In the genomic region with DNA sequence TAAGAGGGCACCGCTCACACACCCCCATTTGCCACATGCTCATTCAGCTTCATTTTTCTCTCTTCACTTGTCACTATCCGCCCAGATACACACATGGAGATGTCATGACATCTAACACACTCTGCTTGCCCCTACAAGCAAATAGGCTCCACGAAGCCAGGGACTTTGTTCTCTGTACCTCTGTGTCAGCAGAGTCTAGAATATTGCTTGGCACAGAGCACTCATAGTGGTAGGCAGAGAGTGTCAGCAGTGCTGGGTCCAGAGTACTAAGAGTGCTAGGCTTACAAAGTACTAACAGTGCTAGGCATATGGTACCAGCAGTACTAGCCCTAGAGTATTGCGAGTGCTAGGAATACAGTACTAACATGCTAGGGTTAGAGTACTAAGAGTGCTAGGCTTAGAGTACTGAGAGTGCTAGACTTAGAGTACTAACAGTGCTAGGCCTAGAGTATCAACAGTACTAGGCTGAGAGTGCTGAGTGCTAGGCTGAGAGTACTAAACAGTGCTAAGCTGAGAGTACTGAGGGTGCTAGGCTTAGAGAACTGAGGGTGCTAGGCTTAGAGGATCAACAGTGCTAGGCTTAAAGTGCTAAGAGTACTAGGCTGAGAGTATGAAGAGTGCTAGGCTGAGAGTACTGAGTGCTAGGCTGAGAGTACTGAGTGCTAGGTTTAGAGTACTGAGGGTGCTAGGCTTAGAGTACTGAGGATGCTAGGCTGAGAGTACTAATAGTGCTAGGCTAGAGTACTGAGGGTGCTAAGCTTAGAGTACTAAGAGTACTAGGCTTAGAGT, we compare ENCODE assay signal across 16 cellular contexts.
"Had no signal": no experiment of that assay in that cellular context is flagged by ENCODE, and none has a peak within 500 bp of the region (broad histone marks: within the 10 kb centered on the region; RNA-seq: fewer than 3 reads in every experiment).

No MANE protein-coding gene starts in this region.

- H3K9me3 ChIP-seq: ascending aorta, thyroid gland had no signal

- H3K36me3 Mint-ChIP-seq: mesothelial cell of epicardium, WTC11 had no signal

- H3K79me2 ChIP-seq: parathyroid adenoma had no signal

- H3K4me1 Mint-ChIP-seq: WTC11 had no signal

- H3K9me3 Mint-ChIP-seq: activated CD4-positive, alpha-beta memory T cell treated with anti-CD3 and anti-CD28 coated beads, Interleukin-2, amount 10 ng/mL, durations not matched to agents 7 days and 5 days; mesothelial cell of epicardium; stimulated activated memory B cell treated with anti-CD40 and anti-IgM and Interleukin-4, amounts not matched to agents 10 μg/mL and 1 μg/mL and 100 μg/mL, for 72 hours; WTC11 had no signal

- H3K27ac Mint-ChIP-seq: activated CD4-positive, alpha-beta memory T cell treated with anti-CD3 and anti-CD28 coated beads, Interleukin-2, amount 10 ng/mL, durations not matched to agents 7 days and 5 days; mesothelial cell of epicardium; WTC11 had no signal

- H3K27me3 ChIP-seq: ascending aorta, thyroid gland had no signal

- H3K27ac ChIP-seq: ascending aorta had no signal

- H3K9ac ChIP-seq: parathyroid adenoma had no signal

- H3K36me3 ChIP-seq: ascending aorta, thyroid gland had no signal

- H3K27me3 Mint-ChIP-seq: activated CD4-positive, alpha-beta memory T cell treated with anti-CD3 and anti-CD28 coated beads, Interleukin-2, amount 10 ng/mL, durations not matched to agents 7 days and 5 days; stimulated activated memory B cell treated with anti-CD40 and anti-IgM and Interleukin-4, amounts not matched to agents 10 μg/mL and 1 μg/mL and 100 μg/mL, for 72 hours had no signal

- DNase-seq: activated CD4-positive, alpha-beta memory T cell treated with anti-CD3 and anti-CD28 coated beads, Interleukin-2, amount 10 ng/mL, durations not matched to agents 7 days and 5 days; activated CD4-positive, alpha-beta T cell treated with anti-CD3 and anti-CD28 coated beads for 4 hours; activated CD8-positive, alpha-beta memory T cell treated with anti-CD3 and anti-CD28 coated beads, Interleukin-2, amount 50 U/mL, for 4 hours; kidney; stimulated activated CD4-positive, alpha-beta T cell treated with anti-CD3 and anti-CD28 coated beads, Interleukin-2, amount 100 ng/mL, for 48 hours; T-helper 2 cell; thyroid gland had no signal

- ATAC-seq: WTC11 had no signal

- H3K4me3 Mint-ChIP-seq: activated CD4-positive, alpha-beta memory T cell treated with anti-CD3 and anti-CD28 coated beads, Interleukin-2, amount 10 ng/mL, durations not matched to agents 7 days and 5 days; mesothelial cell of epicardium; stimulated activated memory B cell treated with anti-CD40 and anti-IgM and Interleukin-4, amounts not matched to agents 10 μg/mL and 1 μg/mL and 100 μg/mL, for 72 hours; WTC11 had no signal

- FAIRE-seq: colon, endometrium, kidney, TTC549, urothelium cell line had no signal

- H3K4me3 ChIP-seq: ascending aorta, thyroid gland had no signal
